Comparison of ENCODE assay signal across 13 cellular contexts in the genomic region with DNA sequence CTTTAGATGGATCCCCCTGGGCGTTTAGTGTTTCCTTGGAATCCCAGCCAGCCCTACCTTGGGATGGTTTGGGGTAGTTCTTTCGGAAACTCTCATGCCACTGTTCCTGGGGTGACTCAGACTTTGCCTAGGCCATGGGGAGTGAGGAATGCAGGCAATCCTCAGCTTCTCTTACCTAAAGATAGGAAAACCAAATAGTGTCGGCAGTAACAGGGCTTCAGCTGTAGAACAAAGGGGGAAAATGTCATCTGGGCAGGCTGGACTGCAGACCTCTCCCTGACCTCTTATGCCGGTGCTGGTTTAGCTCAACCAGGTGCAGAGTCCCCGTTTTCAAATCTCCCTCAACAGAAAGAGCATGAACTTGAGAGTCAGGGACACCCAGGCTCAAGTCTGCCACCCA.
"Had no signal": no experiment of that assay in that cellular context is flagged by ENCODE, and none has a peak within 500 bp of the region (broad histone marks: within the 10 kb centered on the region; RNA-seq: fewer than 3 reads in every experiment).

No MANE protein-coding gene starts in this region.

- H3K4me1 ChIP-seq: stomach, testis had no signal

- H3K27me3 ChIP-seq: testis had no signal

- H3K9me3 ChIP-seq: stomach, testis had no signal

- DNase-seq: activated CD4-positive, alpha-beta T cell treated with anti-CD3 and anti-CD28 coated beads for 1 hour; activated CD4-positive, alpha-beta T cell treated with anti-CD3 and anti-CD28 coated beads, Interleukin-2, amount 50 U/mL, for 4 hours; activated naive CD4-positive, alpha-beta T cell treated with anti-CD3 and anti-CD28 coated beads, Interleukin-2, amount 50 U/mL, for 16 hours; activated T-cell treated with anti-CD3 and anti-CD28 coated beads, Interleukin-2, amount 50 U/mL, for 24 hours; dorsolateral prefrontal cortex; kidney glomerular epithelial cell; mesenchymal stem cell; nephron progenitor cell; stimulated activated CD4-positive, alpha-beta T cell treated with anti-CD3 and anti-CD28 coated beads, Interleukin-1b, Interleukin-23, amount 100 ng/mL, for 48 hours; stomach; T-cell; T-helper 9 cell; testis had no signal

- ATAC-seq: T-cell had no signal

- H3K36me3 ChIP-seq: stomach had no signal

- H3K27ac ChIP-seq: dorsolateral prefrontal cortex, stomach, testis had no signal

- H3K4me3 ChIP-seq: dorsolateral prefrontal cortex, stomach, testis had no signal
